Comparison of ENCODE assay signal across 8 cellular contexts in genomic region chr12:5122256-5122831, GRCh38.
DNase-seq lines count a peak whose midpoint lies in the region; TF ChIP-seq lines count a peak whose summit lies in the region.
"Not testable (repeated sequence)": the region's sequence is repeated elsewhere in the genome, so short reads cannot be mapped to it uniquely, and the experiment has no call there.

No MANE protein-coding gene starts in this region.

- H2AK5ac ChIP-seq in H9 (ENCODE audit: insufficient read length, low read length), result not testable (repeated sequence)

- H3K4me2 ChIP-seq in H9 (ENCODE audit: insufficient read depth, insufficient read length, low read length), result not testable (repeated sequence)

- H3K27ac ChIP-seq in H9 (ENCODE audit: insufficient read length, low read depth, low read length), result not testable (repeated sequence)
- H3K27ac ChIP-seq in VCaP (peak overlapping the region; percentile 74), cardiac muscle cell (peak overlapping the region; percentile 21)

- H3K36me3 Mint-ChIP-seq in H9 (ENCODE audit: insufficient read depth in 1 of 3, low read depth in 3 of 3); progenitor cell of endocrine pancreas (ENCODE audit: insufficient read depth): not testable (repeated sequence)

- H2BK5ac ChIP-seq in H9 (ENCODE audit: insufficient read length, low read length), result not testable (repeated sequence)

- H3K27ac Mint-ChIP-seq in H9 (peak overlapping the region in 1 of 3 experiments; percentile 64; a peak in 1 of 7 replicates), progenitor cell of endocrine pancreas (peak overlapping the region; percentile 92)

- not testable (repeated sequence) for H2BK20ac ChIP-seq in H9 (ENCODE audit: low read depth, low read length, poor library complexity, severe bottlenecking)

- not testable (repeated sequence) for H3K79me2 ChIP-seq in H9 (ENCODE audit: insufficient read depth, low read length)

- not testable (repeated sequence) for H3K4ac ChIP-seq in H9 (ENCODE audit: low read depth, low read length)

- H4K20me1 ChIP-seq in H9 (ENCODE audit: control insufficient read depth, insufficient read depth, insufficient read length), result not testable (repeated sequence)

- H3K79me1 ChIP-seq in H9 (ENCODE audit: insufficient read depth, low read depth, low read length, poor library complexity, severe bottlenecking), result not testable (repeated sequence)

- not testable (repeated sequence) for H3K36me3 ChIP-seq in cardiac muscle cell

- H3K9ac ChIP-seq in H9 (ENCODE audit: extremely low read depth, insufficient read length, low read length), result not testable (repeated sequence)

- H4K91ac ChIP-seq in H9 (ENCODE audit: insufficient read length, low read depth, low read length), result not testable (repeated sequence)

- not testable (repeated sequence) for TF ChIP-seq CTCF in H9 (conservative IDR thresholded peaks at IDR 0.05); VCaP (conservative IDR thresholded peaks at IDR 0.05); cardiac muscle cell (IDR thresholded peaks at IDR 0.05; ENCODE audit: low read depth, low read length); progenitor cell of endocrine pancreas (IDR thresholded peaks at IDR 0.05; ENCODE audit: unreplicated experiment)

- not testable (repeated sequence) for H3K4me1 Mint-ChIP-seq in H9; progenitor cell of endocrine pancreas (ENCODE audit: low read depth)

- H2AFZ ChIP-seq in H9 (ENCODE audit: low read length), result not testable (repeated sequence)

- H3K4me3 Mint-ChIP-seq in H9 (peak overlapping the region; percentile 41 to 59; a peak in 3 of 5 replicates), progenitor cell of endocrine pancreas (ENCODE audit: low read depth) (peak overlapping the region; percentile 74)

- H2BK120ac ChIP-seq in H9 (ENCODE audit: low read depth, low read length, poor library complexity, severe bottlenecking), result not testable (repeated sequence)

- H3K27me3 Mint-ChIP-seq in H9 (ENCODE audit: low read depth); progenitor cell of endocrine pancreas: not testable (repeated sequence)

- H3K9me3 Mint-ChIP-seq in H9; progenitor cell of endocrine pancreas (ENCODE audit: low read depth): not testable (repeated sequence)

- H2BK15ac ChIP-seq in H9 (ENCODE audit: low read depth, low read length), result not testable (repeated sequence)

- H3K23ac ChIP-seq in H9 (ENCODE audit: insufficient read length, low read depth, low read length), result not testable (repeated sequence)

- not testable (repeated sequence) for H3K56ac ChIP-seq in H9 (ENCODE audit: insufficient read length, low read depth, low read length)

- not testable (repeated sequence) for H4K5ac ChIP-seq in H9 (ENCODE audit: insufficient read length, low read depth, low read length)

- H3K9me3 ChIP-seq in H9 (ENCODE audit: control insufficient read depth, low read depth, low read length); cardiac muscle cell (ENCODE audit: low read depth): not testable (repeated sequence)

- DNase-seq in DMS114 treated with DMSO at 0.1 percent for 48 hours (lab: John Stamatoyannopoulos, UW; ENCODE audit: unreplicated experiment) (peak; percentile 45), NCI-H1417 (lab: John Stamatoyannopoulos, UW) (peak in 2 of 3 experiments; percentile 54 to 81), NCI-H2227 treated with DMSO at 0.1 percent for 48 hours (lab: John Stamatoyannopoulos, UW) (peak; percentile 12), NCI-H748 treated with DMSO at 0.1 percent for 48 hours (lab: John Stamatoyannopoulos, UW) (peak; percentile 11)
- DNase-seq in H9; cardiac muscle cell (ENCODE audit: low read depth in 1 of 2, low spot score in 1 of 2); progenitor cell of endocrine pancreas (ENCODE audit: low spot score, unreplicated experiment): not testable (repeated sequence)

- not testable (repeated sequence) for H3K27me3 ChIP-seq in H9 (ENCODE audit: insufficient read depth, low read length); cardiac muscle cell

- not testable (repeated sequence) for H3K4me1 ChIP-seq in H9 (ENCODE audit: insufficient read depth, low read length); cardiac muscle cell (ENCODE audit: low read depth)

- H2BK12ac ChIP-seq in H9 (ENCODE audit: insufficient read length, low read depth, low read length), result not testable (repeated sequence)

- no CpG with 5 or more reads among the region's 14 CpGs for WGBS in H9 (ENCODE audit: extremely low coverage, insufficient read length, low lambda C conversion rate)

- H3K23me2 ChIP-seq in H9 (ENCODE audit: insufficient read length, low read depth, low read length, poor library complexity, severe bottlenecking), result not testable (repeated sequence)

- not testable (repeated sequence) for H3T11ph ChIP-seq in H9 (ENCODE audit: low read length)

- not testable (repeated sequence) for H4K8ac ChIP-seq in H9 (replicated peaks; ENCODE audit: insufficient read length, low read depth, low read length)

- H3K4me3 ChIP-seq in cardiac muscle cell, result peak overlapping the region; percentile 34

- H3K18ac ChIP-seq in H9 (ENCODE audit: insufficient read length, low read depth, low read length), result not testable (repeated sequence)

- not testable (repeated sequence) for H3K14ac ChIP-seq in H9 (ENCODE audit: insufficient read depth, low read length)
